In genomic region chr2:215811003-215811402, GRCh38 we compare ENCODE assay signal across 11 cellular contexts.
A peak's percentile ranks its signal among the peaks of the same experiment; 100 is the strongest.
DNase-seq lines count a peak whose midpoint lies in the region; ATAC-seq and TF ChIP-seq lines count a peak whose summit lies in the region.
"Had no signal": no experiment of that assay in that cellular context is flagged by ENCODE, and none has a peak within 500 bp of the region (broad histone marks: within the 10 kb centered on the region; RNA-seq: fewer than 3 reads in every experiment).

No MANE protein-coding gene starts in this region.

- H3K9me3 Mint-ChIP-seq in activated CD8-positive, alpha-beta memory T cell treated with anti-CD3 and anti-CD28 coated beads, Interleukin-2, amount 10 ng/mL, durations not matched to agents 7 days and 5 days (ENCODE audit: low read depth): no peaks in the 10 kb centered on the region
- H3K9me3 Mint-ChIP-seq in stimulated activated naive B cell treated with anti-CD40 and anti-IgM and Interleukin-4, amounts not matched to agents 10 μg/mL and 1 μg/mL and 100 μg/mL, for 72 hours: no peaks in the 10 kb centered on the region
- H3K9me3 Mint-ChIP-seq: mesothelial cell of epicardium had no signal

- 83 to 96% (median 91%) methylated on average over 3 of the region's 3 CpGs for WGBS in heart left ventricle, 4 donors

- no peaks in the 10 kb centered on the region for H3K27me3 ChIP-seq in heart left ventricle

- CTCF ChIA-PET in activated CD8-positive, alpha-beta memory T cell treated with anti-CD3 and anti-CD28 coated beads, Interleukin-2, amount 10 ng/mL, durations not matched to agents 7 days and 5 days (lab: Charles Lee): no interaction called here

- H3K9me3 ChIP-seq in heart left ventricle: no peaks in the 10 kb centered on the region

- no peak overlapping the region for H3K27ac ChIP-seq in heart left ventricle

- no peak overlapping the region for H3K4me3 ChIP-seq in heart left ventricle

- no peaks in the 10 kb centered on the region for H3K36me3 ChIP-seq in heart left ventricle

- TF ChIP-seq POLR2A in heart left ventricle (IDR thresholded peaks at IDR 0.05): no peak

- H3K4me1 ChIP-seq in heart left ventricle: peaks cover 0 to 24% (median under 1%) of the 10 kb centered on the region in 12 donors

- peak; percentile 27 for ATAC-seq in activated CD8-positive, alpha-beta memory T cell treated with anti-CD3 and anti-CD28 coated beads, Interleukin-2, amount 10 ng/mL, durations not matched to agents 7 days and 5 days
- peak; percentile 37 for ATAC-seq in HG02759 (IDR thresholded peaks at IDR 0.05; ENCODE audit: unreplicated experiment)
- peak; percentile 9 for ATAC-seq in HG03521 (IDR thresholded peaks at IDR 0.05; ENCODE audit: unreplicated experiment)
- ATAC-seq in stimulated activated naive B cell treated with anti-CD40 and anti-IgM and Interleukin-4, amounts not matched to agents 10 μg/mL and 1 μg/mL and 100 μg/mL, for 72 hours (replicated peaks): peak in 1 of 2 donors; percentile 32
- ATAC-seq in heart left ventricle: no peak

- no peak for TF ChIP-seq CTCF in heart left ventricle (IDR thresholded peaks at IDR 0.05)

- peak overlapping the region; percentile 59 for H3K27ac Mint-ChIP-seq in activated CD8-positive, alpha-beta memory T cell treated with anti-CD3 and anti-CD28 coated beads, Interleukin-2, amount 10 ng/mL, durations not matched to agents 7 days and 5 days
- peak overlapping the region; percentile 66 for H3K27ac Mint-ChIP-seq in stimulated activated naive B cell treated with anti-CD40 and anti-IgM and Interleukin-4, amounts not matched to agents 10 μg/mL and 1 μg/mL and 100 μg/mL, for 72 hours
- H3K27ac Mint-ChIP-seq: mesothelial cell of epicardium had no signal

- no peak overlapping the region for H3K4me3 Mint-ChIP-seq in activated CD8-positive, alpha-beta memory T cell treated with anti-CD3 and anti-CD28 coated beads, Interleukin-2, amount 10 ng/mL, durations not matched to agents 7 days and 5 days
- peak overlapping the region; percentile 32 to 46 for H3K4me3 Mint-ChIP-seq in stimulated activated naive B cell treated with anti-CD40 and anti-IgM and Interleukin-4, amounts not matched to agents 10 μg/mL and 1 μg/mL and 100 μg/mL, for 72 hours
- H3K4me3 Mint-ChIP-seq: mesothelial cell of epicardium had no signal

- intact Hi-C loops in heart left ventricle (cut with DNase I): no loop called here

- peaks cover 18% of the 10 kb centered on the region for H3K4me1 Mint-ChIP-seq in activated CD8-positive, alpha-beta memory T cell treated with anti-CD3 and anti-CD28 coated beads, Interleukin-2, amount 10 ng/mL, durations not matched to agents 7 days and 5 days
- H3K4me1 Mint-ChIP-seq in stimulated activated naive B cell treated with anti-CD40 and anti-IgM and Interleukin-4, amounts not matched to agents 10 μg/mL and 1 μg/mL and 100 μg/mL, for 72 hours: peaks cover 17 to 34% of the 10 kb centered on the region in 2 donors

- no peaks in the 10 kb centered on the region for H3K36me3 Mint-ChIP-seq in activated CD8-positive, alpha-beta memory T cell treated with anti-CD3 and anti-CD28 coated beads, Interleukin-2, amount 10 ng/mL, durations not matched to agents 7 days and 5 days
- H3K36me3 Mint-ChIP-seq in stimulated activated naive B cell treated with anti-CD40 and anti-IgM and Interleukin-4, amounts not matched to agents 10 μg/mL and 1 μg/mL and 100 μg/mL, for 72 hours: no peaks in the 10 kb centered on the region
- H3K36me3 Mint-ChIP-seq: mesothelial cell of epicardium had no signal

- no peak for DNase-seq in activated CD8-positive, alpha-beta memory T cell treated with anti-CD3 and anti-CD28 coated beads, Interleukin-2, amount 10 ng/mL, durations not matched to agents 7 days and 5 days
- no peak for DNase-seq in activated CD8-positive, alpha-beta memory T cell treated with anti-CD3 and anti-CD28 coated beads for 24 hours
- DNase-seq in stimulated activated naive B cell treated with anti-CD40 and anti-IgM and Interleukin-4, amounts not matched to agents 10 μg/mL and 1 μg/mL and 100 μg/mL, for 72 hours: no peak
- no peak for DNase-seq in heart left ventricle
- DNase-seq in NCI-H1930 (lab: John Stamatoyannopoulos, UW): no peak
- no peak for DNase-seq in ureter (ENCODE audit: low spot score)
- DNase-seq: activated T-cell treated with anti-CD3 and anti-CD28 coated beads, Interleukin-2, amount 50 U/mL, for 48 hours; SW 1271 had no signal

- peaks cover 33% of the 10 kb centered on the region for H3K27me3 Mint-ChIP-seq in activated CD8-positive, alpha-beta memory T cell treated with anti-CD3 and anti-CD28 coated beads, Interleukin-2, amount 10 ng/mL, durations not matched to agents 7 days and 5 days
- H3K27me3 Mint-ChIP-seq in stimulated activated naive B cell treated with anti-CD40 and anti-IgM and Interleukin-4, amounts not matched to agents 10 μg/mL and 1 μg/mL and 100 μg/mL, for 72 hours: no peaks in the 10 kb centered on the region

Comparison
In these comparisons a context has a peak if more than half of its experiments do, and no peak if none do; other contexts are left out.
1. ATAC-seq: peak in activated CD8-positive, alpha-beta memory T cell treated with anti-CD3 and anti-CD28 coated beads, Interleukin-2, amount 10 ng/mL, durations not matched to agents 7 days and 5 days (single experiment), HG02759 (single experiment) and HG03521 (single experiment); none in heart left ventricle (0 of 4).